In genomic region chr7:142483659-142484317, GRCh38 we compare ENCODE assay signal across 16 cellular contexts.
A peak's percentile ranks its signal among the peaks of the same experiment; 100 is the strongest.
DNase-seq lines count a peak whose midpoint lies in the region; ATAC-seq, FAIRE-seq and TF ChIP-seq lines count a peak whose summit lies in the region.
"Had no signal": no experiment of that assay in that cellular context is flagged by ENCODE, and none has a peak within 500 bp of the region (broad histone marks: within the 10 kb centered on the region; RNA-seq: fewer than 3 reads in every experiment).

No MANE protein-coding gene starts in this region.

- no peak for FAIRE-seq in K562 (lab: Jason Lieb, UNC)
- FAIRE-seq: HTR-8/SVneo had no signal

- CTCF ChIA-PET in K562 (lab: Yijun Ruan, JAX; ENCODE audit: low intra/inter-chr PET ratio): interaction anchor here (0.7 to 0.9 kb wide), 2 partner anchors 39 to 45 kb away, joined by 3 read pairs; no protein-coding TSS in a partner anchor

- no peak for ATAC-seq in activated naive CD8-positive, alpha-beta T cell treated with anti-CD3 and anti-CD28 coated beads, Interleukin-2, amount 50 U/mL, for 24 hours
- ATAC-seq in K562: no peak
- ATAC-seq in HG03521 (IDR thresholded peaks at IDR 0.05; ENCODE audit: unreplicated experiment): no peak
- ATAC-seq in HG02588 (IDR thresholded peaks at IDR 0.05; ENCODE audit: unreplicated experiment): no peak

- H3K79me2 ChIP-seq in Loucy (ENCODE audit: insufficient read depth, low read length) (no peaks in the 10 kb centered on the region), K562 (ENCODE audit: control insufficient read depth, insufficient read depth, low read length) (no peaks in the 10 kb centered on the region)

- H3K9ac ChIP-seq in Loucy (ENCODE audit: low read depth, low read length, poor library complexity, severe bottlenecking) (peak overlapping the region; percentile 66), K562 (ENCODE audit: insufficient read depth in 1 of 2, low read depth in 2 of 2, low read length in 2 of 2) (no peak overlapping the region)

- POLR2A ChIA-PET in K562 (lab: Yijun Ruan, JAX): no interaction called here

- DNase-seq in activated naive CD8-positive, alpha-beta T cell treated with anti-CD3 and anti-CD28 coated beads, Interleukin-2, amount 50 U/mL, for 24 hours: no peak
- no peak for DNase-seq in K562 (ENCODE audit: extremely low read depth in 1 of 4, low spot score in 3 of 4)
- no peak for DNase-seq in retinal pigment epithelial cell (ENCODE audit: low read depth)
- DNase-seq in SK-N-DZ (ENCODE audit: low spot score): no peak
- DNase-seq: DMS153, left cardiac atrium, natural killer cell, NCI-H1105 had no signal

- no peaks in the 10 kb centered on the region for H3K27me3 Mint-ChIP-seq in activated naive CD8-positive, alpha-beta T cell
- no peaks in the 10 kb centered on the region for H3K27me3 Mint-ChIP-seq in activated naive CD8-positive, alpha-beta T cell treated with anti-CD3 and anti-CD28 coated beads, Interleukin-2, amount 50 U/mL, for 24 hours

- H3K4me3 ChIP-seq in Loucy (ENCODE audit: low read length, poor library complexity, severe bottlenecking): no peak overlapping the region
- no peak overlapping the region for H3K4me3 ChIP-seq in K562
- H3K4me3 ChIP-seq in retinal pigment epithelial cell (ENCODE audit: low read length): no peak overlapping the region
- H3K4me3 ChIP-seq: cardiac muscle cell, SJSA1 had no signal

- no peaks in the 10 kb centered on the region for H3F3A ChIP-seq in Loucy (ENCODE audit: low read depth)

- TF ChIP-seq EP300 in K562 (IDR thresholded peaks at IDR 0.05; ENCODE audit: low read length): no peak

- no peaks in the 10 kb centered on the region for H3K27me3 ChIP-seq in Loucy (ENCODE audit: insufficient read depth, low read length, poor library complexity, severe bottlenecking)
- no peaks in the 10 kb centered on the region for H3K27me3 ChIP-seq in K562 (ENCODE audit: control insufficient read depth in 2 of 2, insufficient read depth in 2 of 2, low read length in 2 of 2)
- H3K27me3 ChIP-seq: cardiac muscle cell, SJSA1 had no signal

- H3K9me3 ChIP-seq in Loucy (ENCODE audit: insufficient read depth, low read depth, low read length) (no peaks in the 10 kb centered on the region), K562 (replicated peaks; ENCODE audit: control insufficient read depth, insufficient read depth, low read depth, low read length) (no peaks in the 10 kb centered on the region)
- H3K9me3 ChIP-seq: SJSA1 had no signal

- no peak for TF ChIP-seq RAD21 in K562 (CRISPR knock-in tag; conservative IDR thresholded peaks at IDR 0.05 in 1 of 2, IDR thresholded peaks at IDR 0.05 in 1 of 2)

- no peak; the same call in none of the 2 replicates for TF ChIP-seq CTCF in Loucy (conservative IDR thresholded peaks at IDR 0.05; ENCODE audit: low read length)
- 0 out of 6 replicates have a peak, but pooled peaks of 1 of the 3 experiments have one; percentile 13 for TF ChIP-seq CTCF in K562 (IDR thresholded peaks at IDR 0.05 in 2 of 3, conservative IDR thresholded peaks at IDR 0.05 in 1 of 3; ENCODE audit: insufficient read depth in 2 of 3, low read depth in 1 of 3, low read length in 3 of 3)
- peak; percentile 15 for TF ChIP-seq CTCF in retinal pigment epithelial cell (conservative IDR thresholded peaks at IDR 0.05; ENCODE audit: low read depth, low read length)

- peaks cover 6% of the 10 kb centered on the region for H3K9me1 ChIP-seq in K562 (ENCODE audit: control insufficient read depth, insufficient read depth, low read length)

- H3K36me3 ChIP-seq in Loucy (ENCODE audit: insufficient read depth, low read length) (no peaks in the 10 kb centered on the region), K562 (ENCODE audit: control insufficient read depth, insufficient read depth, low read length) (no peaks in the 10 kb centered on the region)
- H3K36me3 ChIP-seq: cardiac muscle cell, SJSA1 had no signal

- no peak overlapping the region for H3K27ac ChIP-seq in K562 (ENCODE audit: extremely low read depth, low read depth, low read length)
- H3K27ac ChIP-seq: cardiac muscle cell, SJSA1 had no signal

- H3K9me2 ChIP-seq in Loucy (replicated peaks; ENCODE audit: low read depth, low read length): no peaks in the 10 kb centered on the region

- no peak overlapping the region for H3K4me3 Mint-ChIP-seq in activated naive CD8-positive, alpha-beta T cell
- no peak overlapping the region for H3K4me3 Mint-ChIP-seq in activated naive CD8-positive, alpha-beta T cell treated with anti-CD3 and anti-CD28 coated beads, Interleukin-2, amount 50 U/mL, for 24 hours
- H3K4me3 Mint-ChIP-seq: dendritic cell treated with granulocyte-macrophage colony-stimulating factor and Interleukin-4, amounts not matched to agents 40 ng/mL and 50 ng/mL, for 4 days; natural killer cell had no signal

- BruUV-seq in K562 (replicated peaks; lab: Mats Ljungman, UMichigan): no TSS peak

- H3K4me1 Mint-ChIP-seq in activated naive CD8-positive, alpha-beta T cell (ENCODE audit: low read depth): peaks cover 51% of the 10 kb centered on the region
- H3K4me1 Mint-ChIP-seq in activated naive CD8-positive, alpha-beta T cell treated with anti-CD3 and anti-CD28 coated beads, Interleukin-2, amount 50 U/mL, for 24 hours: peaks cover 31% of the 10 kb centered on the region

- peak overlapping the region; percentile 93 for H3K27ac Mint-ChIP-seq in activated naive CD8-positive, alpha-beta T cell
- H3K27ac Mint-ChIP-seq in activated naive CD8-positive, alpha-beta T cell treated with anti-CD3 and anti-CD28 coated beads, Interleukin-2, amount 50 U/mL, for 24 hours: no peak overlapping the region
- H3K27ac Mint-ChIP-seq: dendritic cell treated with granulocyte-macrophage colony-stimulating factor and Interleukin-4, amounts not matched to agents 40 ng/mL and 50 ng/mL, for 4 days; natural killer cell had no signal

- in situ Hi-C loops in K562 (cut with MboI): no loop called here

- H4K20me1 ChIP-seq in Loucy (ENCODE audit: insufficient read depth, low read length, poor library complexity, severe bottlenecking) (no peaks in the 10 kb centered on the region), K562 (replicated peaks; ENCODE audit: control insufficient read depth, insufficient read depth, low read length) (no peaks in the 10 kb centered on the region)

- TF ChIP-seq POLR2A in K562 (conservative IDR thresholded peaks at IDR 0.05): no peak

- WGBS in K562 (ENCODE audit: insufficient coverage, low coverage, missing lambda C conversion rate): 3% methylated on average over 5 of the region's 5 CpGs

- H3K36me3 Mint-ChIP-seq in activated naive CD8-positive, alpha-beta T cell: no peaks in the 10 kb centered on the region
- no peaks in the 10 kb centered on the region for H3K36me3 Mint-ChIP-seq in activated naive CD8-positive, alpha-beta T cell treated with anti-CD3 and anti-CD28 coated beads, Interleukin-2, amount 50 U/mL, for 24 hours (ENCODE audit: low read depth)
- H3K36me3 Mint-ChIP-seq: natural killer cell had no signal

- H3K4me1 ChIP-seq in Loucy (ENCODE audit: insufficient read depth, low read length, poor library complexity, severe bottlenecking) (peaks cover 77% of the 10 kb centered on the region), K562 (replicated peaks in 1 of 2; ENCODE audit: control insufficient read depth in 2 of 2, insufficient read depth in 2 of 2, low read length in 2 of 2) (no peaks in the 10 kb centered on the region)
- H3K4me1 ChIP-seq: SJSA1 had no signal

- H3K9me3 Mint-ChIP-seq in activated naive CD8-positive, alpha-beta T cell (ENCODE audit: low read depth): no peaks in the 10 kb centered on the region
- H3K9me3 Mint-ChIP-seq in activated naive CD8-positive, alpha-beta T cell treated with anti-CD3 and anti-CD28 coated beads, Interleukin-2, amount 50 U/mL, for 24 hours: no peaks in the 10 kb centered on the region
- H3K9me3 Mint-ChIP-seq: dendritic cell treated with granulocyte-macrophage colony-stimulating factor and Interleukin-4, amounts not matched to agents 40 ng/mL and 50 ng/mL, for 4 days; natural killer cell had no signal

- intact Hi-C loops in K562 (cut with micrococcal nuclease): loop anchor here (5.0 kb wide), 1 partner anchor 91 kb away; no protein-coding TSS in a partner anchor

- H2AFZ ChIP-seq in Loucy (ENCODE audit: low read length): no peak overlapping the region
- H2AFZ ChIP-seq in K562 (ENCODE audit: low read depth, low read length): no peak overlapping the region

- H3K4me2 ChIP-seq in Loucy (ENCODE audit: low read depth, low read length, poor library complexity, severe bottlenecking) (no peak overlapping the region), K562 (ENCODE audit: insufficient read depth, low read length) (no peak overlapping the region)

TF ChIP-seq in K562, 482 proteins besides CTCF, POLR2A, EP300 and RAD21:
- TF ChIP-seq MAFK (IDR thresholded peaks at IDR 0.05; ENCODE audit: low read length) (no peak), SRSF9 (IDR thresholded peaks at IDR 0.05; ENCODE audit: borderline replicate concordance, low read depth, low read length) (no peak), RBBP5 (IDR thresholded peaks at IDR 0.05; ENCODE audit: borderline replicate concordance, insufficient read depth, low read length, poor library complexity, severe bottlenecking) (no peak), SMARCA4 (IDR thresholded peaks at IDR 0.05) (no peak), CEBPB (tag; IDR thresholded peaks at IDR 0.05) (0 out of 2 replicates have a peak, but pooled peaks have one; percentile 1)
